Comparison of ENCODE assay signal across 14 cellular contexts in the genomic region with DNA sequence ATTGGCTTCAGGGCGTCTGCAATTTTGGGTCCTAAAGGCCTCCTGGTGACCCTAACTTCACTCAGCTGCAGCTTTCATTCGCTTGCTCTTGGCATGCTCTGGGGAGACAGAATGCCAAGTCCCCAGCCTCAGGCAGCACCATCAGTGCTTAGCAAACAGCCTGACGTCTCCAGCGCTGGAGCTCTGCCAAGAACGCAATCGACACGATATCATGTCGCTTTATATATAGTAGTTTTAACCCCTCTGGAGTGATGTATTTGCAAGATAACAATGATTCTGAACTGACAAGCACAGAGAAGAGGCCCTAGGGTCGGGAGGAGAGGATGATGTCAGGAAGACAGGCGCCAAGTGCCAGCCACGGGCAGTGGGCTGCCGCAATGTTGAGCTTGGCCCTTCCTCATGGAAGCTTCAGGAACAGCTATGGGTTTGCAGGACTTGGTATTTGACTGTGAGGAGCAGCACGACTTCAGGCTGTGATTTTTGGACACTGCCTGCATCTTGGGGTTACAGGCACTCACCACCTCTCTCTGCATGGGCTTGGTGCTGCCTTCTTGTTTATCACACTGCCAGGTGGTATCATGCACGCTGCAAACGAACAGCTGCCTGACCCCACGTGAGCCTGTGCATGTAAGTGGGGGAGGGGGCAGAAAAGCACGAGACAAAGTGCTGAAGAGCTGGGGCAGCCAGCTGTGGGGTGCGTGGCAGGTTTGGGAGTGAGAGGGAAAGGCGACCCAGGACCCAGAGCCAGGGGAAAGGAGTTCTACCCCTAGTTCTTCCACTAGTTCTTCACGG. TPM values are rescaled to one million over a fixed set of nuclear protein-coding genes. Genes with fewer than 3 reads are reported as not detected.
DNase-seq lines count a peak whose midpoint lies in the region; ATAC-seq and TF ChIP-seq lines count a peak whose summit lies in the region.
"Had no signal": no experiment of that assay in that cellular context is flagged by ENCODE, and none has a peak within 500 bp of the region (broad histone marks: within the 10 kb centered on the region; RNA-seq: fewer than 3 reads in every experiment).

No MANE protein-coding gene starts in this region.

- H3K4me3 Mint-ChIP-seq in natural killer cell treated with Interleukin-12 subunit alpha and Interleukin-12 subunit beta and Interleukin-15 and Interleukin-18, amount 100 ng/mL, for 72 hours = peak overlapping the region; percentile 64

- no peaks in the 10 kb centered on the region for H3K27me3 Mint-ChIP-seq in natural killer cell treated with Interleukin-12 subunit alpha and Interleukin-12 subunit beta and Interleukin-15 and Interleukin-18, amount 100 ng/mL, for 72 hours

- H3K9me3 Mint-ChIP-seq in natural killer cell treated with Interleukin-12 subunit alpha and Interleukin-12 subunit beta and Interleukin-15 and Interleukin-18, amount 100 ng/mL, for 72 hours = no peaks in the 10 kb centered on the region

- peak; percentile 83 for DNase-seq in DMS 273 (lab: John Stamatoyannopoulos, UW; ENCODE audit: unreplicated experiment)
- no peak for DNase-seq in DMS 273 treated with DMSO at 0.1 percent for 48 hours (lab: John Stamatoyannopoulos, UW)
- DNase-seq in NCI-H2081 treated with DMSO at 0.1 percent for 48 hours (lab: John Stamatoyannopoulos, UW) = peak; percentile 89
- DNase-seq in SJCRH30 = peak; percentile 25 to 43
- DNase-seq in natural killer cell treated with Interleukin-12 subunit alpha and Interleukin-12 subunit beta and Interleukin-15 and Interleukin-18, amount 100 ng/mL, for 72 hours (ENCODE audit: low spot score) = no peak
- no peak for DNase-seq in GF-D8 (lab: John Stamatoyannopoulos, UW)
- DNase-seq in GM10266 (ENCODE audit: extremely low spot score) = no peak
- DNase-seq: activated CD4-positive, CD25-positive, alpha-beta regulatory T cell; central memory CD4-positive, alpha-beta T cell; islet precursor cell; naive thymus-derived CD4-positive, alpha-beta T cell; spleen had no signal

- no peak overlapping the region for H3K27ac Mint-ChIP-seq in natural killer cell treated with Interleukin-12 subunit alpha and Interleukin-12 subunit beta and Interleukin-15 and Interleukin-18, amount 100 ng/mL, for 72 hours

- H3K36me3 Mint-ChIP-seq in natural killer cell treated with Interleukin-12 subunit alpha and Interleukin-12 subunit beta and Interleukin-15 and Interleukin-18, amount 100 ng/mL, for 72 hours = no peaks in the 10 kb centered on the region
- H3K36me3 Mint-ChIP-seq: naive thymus-derived CD4-positive, alpha-beta T cell had no signal

- no peak overlapping the region for H3K4me3 ChIP-seq in SJCRH30
- H3K4me3 ChIP-seq: spleen had no signal

- no peak overlapping the region for H3K27ac ChIP-seq in SJCRH30
- H3K27ac ChIP-seq: 22Rv1, spleen had no signal

- H3K4me1 Mint-ChIP-seq in natural killer cell treated with Interleukin-12 subunit alpha and Interleukin-12 subunit beta and Interleukin-15 and Interleukin-18, amount 100 ng/mL, for 72 hours (ENCODE audit: low read depth in 2 of 2) = peaks cover 44 to 54% of the 10 kb centered on the region in 2 donors

- no peaks in the 10 kb centered on the region for H3K9me3 ChIP-seq in SJCRH30 (replicated peaks)
- H3K9me3 ChIP-seq: spleen had no signal

- no peaks in the 10 kb centered on the region for H3K36me3 ChIP-seq in SJCRH30
- H3K36me3 ChIP-seq: spleen had no signal

- TF ChIP-seq CTCF in GM10266 (IDR thresholded peaks at IDR 0.05; ENCODE audit: control insufficient read depth, insufficient read depth, low read depth, missing control alignments) = no peak

- H3K27me3 ChIP-seq in SJCRH30 = 0 out of 2 replicates have a peak, but pooled peaks cover 3% of the 10 kb centered on the region

- no peak for ATAC-seq in natural killer cell treated with Interleukin-12 subunit alpha and Interleukin-12 subunit beta and Interleukin-15 and Interleukin-18, amount 100 ng/mL, for 72 hours
- no peak for ATAC-seq in HG03135 (IDR thresholded peaks at IDR 0.05; ENCODE audit: unreplicated experiment)
- ATAC-seq: naive thymus-derived CD4-positive, alpha-beta T cell had no signal

- no peaks in the 10 kb centered on the region for H3K4me1 ChIP-seq in SJCRH30
- H3K4me1 ChIP-seq: spleen had no signal

RNA-seq across cellular contexts. Expression of a gene that starts 26.1 kb away (rescaled TPM):
- not detected in 2 replicates for total RNA-seq in SJCRH30 (2014; rRNA removed; shearing (Covaris generic))
- total RNA-seq in natural killer cell treated with Interleukin-12 subunit alpha and Interleukin-12 subunit beta and Interleukin-15 and Interleukin-18, amount 100 ng/mL, for 72 hours = 10 to 100 TPM in 1 of 2 donors, 1 to 10 TPM in 1; 5.4 to 10.2 TPM

RNA-seq across cellular contexts. Expression of a gene that starts 54.2 kb away (rescaled TPM):
- not detected in 2 replicates for total RNA-seq in SJCRH30 (2014; rRNA removed; shearing (Covaris generic))
- 10 to 100 TPM in 1 of 2 donors, 1 to 10 TPM in 1; 1.7 to 15.0 TPM for total RNA-seq in natural killer cell treated with Interleukin-12 subunit alpha and Interleukin-12 subunit beta and Interleukin-15 and Interleukin-18, amount 100 ng/mL, for 72 hours

Comparison
In these comparisons a context has a peak if more than half of its experiments do, and no peak if none do; other contexts are left out.
1. DNase-seq: peak in DMS 273 (single experiment), NCI-H2081 treated with DMSO at 0.1 percent for 48 hours (single experiment) and SJCRH30 (2 of 2); none in DMS 273 treated with DMSO at 0.1 percent for 48 hours (single experiment), natural killer cell treated with Interleukin-12 subunit alpha and Interleukin-12 subunit beta and Interleukin-15 and Interleukin-18, amount 100 ng/mL, for 72 hours (single experiment), GF-D8 (single experiment) and GM10266 (single experiment).